21 cellular contexts compared by ENCODE assay signal in genomic region chr5:179963375-179963774, GRCh38.
"Had no signal": no experiment of that assay in that cellular context is flagged by ENCODE, and none has a peak within 500 bp of the region (broad histone marks: within the 10 kb centered on the region; RNA-seq: fewer than 3 reads in every experiment).

No MANE protein-coding gene starts in this region.

- H3K27me3 Mint-ChIP-seq: activated CD4-positive, alpha-beta memory T cell treated with anti-CD3 and anti-CD28 coated beads, Interleukin-2, amount 10 ng/mL, durations not matched to agents 7 days and 5 days; activated CD4-positive, alpha-beta T cell treated with anti-CD3 and anti-CD28 coated beads for 36 hours; activated CD8-positive, alpha-beta memory T cell treated with anti-CD3 and anti-CD28 coated beads, Interleukin-2, amount 10 ng/mL, durations not matched to agents 7 days and 5 days; activated naive CD8-positive, alpha-beta T cell treated with anti-CD3 and anti-CD28 coated beads for 36 hours; T-cell had no signal

- DNase-seq: activated CD4-positive, alpha-beta memory T cell treated with anti-CD3 and anti-CD28 coated beads, Interleukin-2, amount 10 ng/mL, durations not matched to agents 7 days and 5 days; activated CD4-positive, alpha-beta T cell treated with anti-CD3 and anti-CD28 coated beads for 36 hours; activated CD8-positive, alpha-beta memory T cell treated with anti-CD3 and anti-CD28 coated beads, Interleukin-2, amount 10 ng/mL, durations not matched to agents 7 days and 5 days; activated naive CD4-positive, alpha-beta T cell; activated naive CD8-positive, alpha-beta T cell treated with anti-CD3 and anti-CD28 coated beads for 36 hours; amniotic stem cell; body of pancreas; central memory CD4-positive, alpha-beta T cell; cortex of kidney; effector CD4-positive, alpha-beta T cell; esophagus squamous epithelium; foreskin fibroblast; islet precursor cell; nephron progenitor cell; right cardiac atrium; stomach; T-cell; upper lobe of right lung had no signal

- H3K4me3 Mint-ChIP-seq: activated CD4-positive, alpha-beta memory T cell treated with anti-CD3 and anti-CD28 coated beads, Interleukin-2, amount 10 ng/mL, durations not matched to agents 7 days and 5 days; activated CD4-positive, alpha-beta T cell treated with anti-CD3 and anti-CD28 coated beads for 36 hours; activated CD8-positive, alpha-beta memory T cell treated with anti-CD3 and anti-CD28 coated beads, Interleukin-2, amount 10 ng/mL, durations not matched to agents 7 days and 5 days; activated naive CD8-positive, alpha-beta T cell treated with anti-CD3 and anti-CD28 coated beads for 36 hours; nephron progenitor cell; T-cell; WTC11 had no signal

- H3K27ac Mint-ChIP-seq: activated CD4-positive, alpha-beta memory T cell treated with anti-CD3 and anti-CD28 coated beads, Interleukin-2, amount 10 ng/mL, durations not matched to agents 7 days and 5 days; activated CD4-positive, alpha-beta T cell treated with anti-CD3 and anti-CD28 coated beads for 36 hours; activated CD8-positive, alpha-beta memory T cell treated with anti-CD3 and anti-CD28 coated beads, Interleukin-2, amount 10 ng/mL, durations not matched to agents 7 days and 5 days; activated naive CD8-positive, alpha-beta T cell treated with anti-CD3 and anti-CD28 coated beads for 36 hours; T-cell; WTC11 had no signal

- ATAC-seq: activated CD4-positive, alpha-beta T cell treated with anti-CD3 and anti-CD28 coated beads for 36 hours; activated CD8-positive, alpha-beta memory T cell treated with anti-CD3 and anti-CD28 coated beads, Interleukin-2, amount 10 ng/mL, durations not matched to agents 7 days and 5 days; body of pancreas; left lobe of liver; right cardiac atrium; T-cell; upper lobe of right lung; WTC11 had no signal

- H3K4me1 Mint-ChIP-seq: activated CD4-positive, alpha-beta memory T cell treated with anti-CD3 and anti-CD28 coated beads, Interleukin-2, amount 10 ng/mL, durations not matched to agents 7 days and 5 days; activated CD4-positive, alpha-beta T cell treated with anti-CD3 and anti-CD28 coated beads for 36 hours; activated CD8-positive, alpha-beta memory T cell treated with anti-CD3 and anti-CD28 coated beads, Interleukin-2, amount 10 ng/mL, durations not matched to agents 7 days and 5 days; activated naive CD8-positive, alpha-beta T cell treated with anti-CD3 and anti-CD28 coated beads for 36 hours; T-cell had no signal

- H3K27ac ChIP-seq: body of pancreas, esophagus squamous epithelium, prostate gland, stomach, upper lobe of right lung had no signal

- H3K9me3 Mint-ChIP-seq: activated CD4-positive, alpha-beta memory T cell treated with anti-CD3 and anti-CD28 coated beads, Interleukin-2, amount 10 ng/mL, durations not matched to agents 7 days and 5 days; activated naive CD8-positive, alpha-beta T cell treated with anti-CD3 and anti-CD28 coated beads for 36 hours; nephron progenitor cell; T-cell; WTC11 had no signal

- H3K36me3 Mint-ChIP-seq: activated CD8-positive, alpha-beta memory T cell treated with anti-CD3 and anti-CD28 coated beads, Interleukin-2, amount 10 ng/mL, durations not matched to agents 7 days and 5 days had no signal

- H3K27me3 ChIP-seq: body of pancreas, esophagus squamous epithelium, stomach, upper lobe of right lung had no signal
